Comparison of ENCODE assay signal across 16 cellular contexts in the genomic region with DNA sequence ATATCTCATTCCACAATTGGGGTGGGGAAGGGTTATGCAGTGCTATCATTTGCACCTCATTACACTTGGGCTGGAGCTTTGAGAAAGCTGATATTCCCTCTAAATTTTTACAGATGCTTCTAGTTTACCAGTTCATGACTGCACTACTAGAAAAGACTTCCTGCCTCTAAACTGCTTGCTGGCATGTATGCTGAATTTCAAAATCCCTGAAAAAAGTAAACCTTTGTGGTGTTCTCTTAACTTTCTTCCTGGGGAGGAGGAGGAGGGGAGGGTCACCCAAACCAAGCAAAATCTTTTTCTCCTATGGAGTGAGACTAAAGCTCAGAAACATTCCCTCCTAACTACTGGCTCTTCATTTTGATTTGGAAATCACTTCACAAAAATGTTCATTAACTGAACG. TPM values are rescaled to one million over a fixed set of nuclear protein-coding genes. Genes with fewer than 3 reads are reported as not detected.
DNase-seq lines count a peak whose midpoint lies in the region; ATAC-seq and TF ChIP-seq lines count a peak whose summit lies in the region.
"Had no signal": no experiment of that assay in that cellular context is flagged by ENCODE, and none has a peak within 500 bp of the region (broad histone marks: within the 10 kb centered on the region; RNA-seq: fewer than 3 reads in every experiment).

No MANE protein-coding gene starts in this region.

- DNase-seq in EL, result peak; percentile 38
- DNase-seq in SK-N-MC (ENCODE audit: low read depth, low spot score), result no peak
- DNase-seq in fibroblast of mammary gland (ENCODE audit: low read depth), result peak; percentile 70
- no peak for DNase-seq in osteocyte (ENCODE audit: extremely low spot score, unreplicated experiment)
- DNase-seq in stimulated activated CD4-positive, alpha-beta T cell treated with anti-CD3 and anti-CD28 coated beads, Interleukin-1b, Interleukin-23, amount 100 ng/mL, for 48 hours, result no peak
- no peak for DNase-seq in NCI-H524 treated with DMSO at 0.1 percent for 48 hours (lab: John Stamatoyannopoulos, UW)
- DNase-seq: activated CD4-positive, alpha-beta T cell treated with anti-CD3 and anti-CD28 coated beads, Interleukin-2, amount 50 U/mL, for 4 hours; C1 segment of cervical spinal cord; NCI-H446 treated with DMSO at 0.1 percent for 48 hours; stimulated activated CD4-positive, alpha-beta T cell treated with anti-CD3 and anti-CD28 coated beads, Interleukin-2, amount 100 ng/mL, for 24 hours had no signal

- no peaks in the 10 kb centered on the region for H3K36me3 ChIP-seq in SK-N-MC (ENCODE audit: insufficient read depth, low read length)

- no peaks in the 10 kb centered on the region for H3K27me3 Mint-ChIP-seq in osteocyte (ENCODE audit: unreplicated experiment)

- no peaks in the 10 kb centered on the region for H3K9me3 ChIP-seq in SK-N-MC (ENCODE audit: low read depth, low read length)

- H3K4me3 ChIP-seq in SK-N-MC (peak overlapping the region; percentile 2; the same call in 1 of the 2 replicates), fibroblast of mammary gland (ENCODE audit: control insufficient read depth, low read depth, low read length) (no peak overlapping the region)

- H3K27ac Mint-ChIP-seq in osteocyte (ENCODE audit: unreplicated experiment), result peak overlapping the region; percentile 89
- H3K27ac Mint-ChIP-seq: activated T-helper 2 cell treated with anti-CD3 and anti-CD28 coated beads, Interferon-gamma antibody, Interleukin-2, Interleukin-4, amounts not matched to agents 10 μg/mL and 5 μg/mL and 100 μg/mL, durations not matched to agents 14 hours and 24 hours and 36 hours; progenitor cell of endocrine pancreas had no signal

- peak overlapping the region; percentile 35 for H3K27ac ChIP-seq in SK-N-MC

- no peak overlapping the region for H3K4me3 Mint-ChIP-seq in osteocyte (ENCODE audit: unreplicated experiment)

- H3K9ac ChIP-seq in SK-N-MC (ENCODE audit: insufficient read length), result no peak overlapping the region

- H3K36me3 Mint-ChIP-seq in osteocyte (ENCODE audit: unreplicated experiment), result peaks cover 3% of the 10 kb centered on the region

- no peak for TF ChIP-seq CTCF in fibroblast of mammary gland (conservative IDR thresholded peaks at IDR 0.05; ENCODE audit: control insufficient read depth, insufficient read depth, low read depth, low read length)
- no peak for TF ChIP-seq CTCF in osteocyte (IDR thresholded peaks at IDR 0.05)

- ATAC-seq in GM18519 (IDR thresholded peaks at IDR 0.05; ENCODE audit: low FRiP score, unreplicated experiment) (no peak), GM21529 (IDR thresholded peaks at IDR 0.05; ENCODE audit: unreplicated experiment) (no peak)
- ATAC-seq: Panc1 had no signal

- peaks cover 88% of the 10 kb centered on the region for H3K4me1 Mint-ChIP-seq in osteocyte (ENCODE audit: unreplicated experiment)

- H3K9me3 Mint-ChIP-seq in osteocyte (ENCODE audit: unreplicated experiment), result no peaks in the 10 kb centered on the region

RNA-seq across cellular contexts. Expression of gene BNC2, which starts 45.1 kb away (rescaled TPM):
- 66.2 and 66.5 TPM in 2 replicates for total RNA-seq in osteocyte
- total RNA-seq: activated T-helper 2 cell treated with anti-CD3 and anti-CD28 coated beads, Interferon-gamma antibody, Interleukin-2, Interleukin-4, amounts not matched to agents 10 μg/mL and 5 μg/mL and 100 μg/mL, durations not matched to agents 14 hours and 24 hours and 36 hours; T-helper 2 cell treated with Interferon-gamma antibody and Interleukin-4, amounts not matched to agents 100 ng/mL and 5 ng/mL, for 36 hours had no signal

Comparison
In these comparisons a context has a peak if more than half of its experiments do, and no peak if none do; other contexts are left out.
1. DNase-seq: peak in EL (single experiment) and fibroblast of mammary gland (single experiment); none in SK-N-MC (single experiment), osteocyte (single experiment), stimulated activated CD4-positive, alpha-beta T cell treated with anti-CD3 and anti-CD28 coated beads, Interleukin-1b, Interleukin-23, amount 100 ng/mL, for 48 hours (single experiment) and NCI-H524 treated with DMSO at 0.1 percent for 48 hours (single experiment).